Comparison of ENCODE assay signal across 8 cellular contexts in the genomic region with DNA sequence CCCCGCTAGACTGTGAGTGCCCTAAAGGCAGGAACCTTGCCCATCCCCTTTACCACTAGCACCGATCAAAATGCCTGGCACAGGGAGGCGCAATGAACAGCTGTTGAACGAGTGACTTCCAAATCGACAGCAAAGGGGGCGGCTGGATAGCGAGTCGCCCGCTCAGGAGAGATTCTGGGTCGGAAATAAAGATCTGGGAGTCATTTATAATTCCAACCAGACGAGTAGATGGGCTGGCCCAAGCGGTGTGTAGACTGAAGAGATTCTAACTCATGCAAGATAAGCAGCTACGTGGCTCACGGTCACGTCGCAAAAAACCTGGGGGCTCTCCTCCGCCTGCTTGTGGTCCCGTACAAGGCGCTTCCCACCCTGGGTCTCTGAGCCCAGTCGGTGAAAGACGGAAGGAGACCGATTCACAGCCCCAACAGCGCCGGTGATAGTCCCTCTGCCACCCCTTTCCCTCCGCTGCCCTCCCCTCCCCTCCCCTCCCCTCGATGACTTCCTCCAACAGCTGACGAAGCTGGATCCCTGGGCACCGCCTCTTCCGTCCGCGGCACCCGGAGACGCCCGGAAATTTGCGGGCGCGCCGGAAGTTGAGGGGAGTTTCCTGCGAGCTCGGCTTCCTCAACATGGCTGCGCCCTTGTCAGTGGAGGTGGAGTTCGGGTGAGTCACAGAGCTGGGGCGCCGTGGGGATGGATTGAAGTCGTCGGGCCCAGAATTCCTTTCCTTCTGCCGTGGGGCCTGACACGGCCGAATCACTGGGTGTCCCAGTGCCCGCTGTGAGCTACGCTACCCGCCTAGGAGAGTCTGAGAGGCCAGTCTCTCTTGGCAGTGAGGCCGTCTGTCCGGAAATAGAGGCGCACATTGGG. TPM values are rescaled to one million over a fixed set of nuclear protein-coding genes. Genes with fewer than 3 reads are reported as not detected.
A peak's percentile ranks its signal among the peaks of the same experiment; 100 is the strongest.
DNase-seq lines count a peak whose midpoint lies in the region; TF ChIP-seq lines count a peak whose summit lies in the region.

A gene (plus strand): TSS at position 623 of the 870 bp plus-strand sequence. CDS start 7 bp downstream, at position 630.

- DNase-seq in CMK (ENCODE audit: low read depth) (peak; percentile 77), GM20000 (ENCODE audit: low spot score) (peak; percentile 97), HT-29 (ENCODE audit: low spot score) (peak; percentile 94), lung microvascular endothelial cell (ENCODE audit: low read depth in 2 of 2) (peak; percentile 96 to 97)
- peak; percentile 83 for DNase-seq in NK-92 treated with Interleukin-12 subunit alpha and Interleukin-12 subunit beta, amount 100 ng/mL, for 24 hours (lab: John Stamatoyannopoulos, UW)
- peak; percentile 97 for DNase-seq in activated CD8-positive, alpha-beta memory T cell treated with anti-CD3 and anti-CD28 coated beads for 24 hours
- peak; percentile 92 for DNase-seq in effector CD8-positive, alpha-beta T cell (lab: John Stamatoyannopoulos, UW)
- peak; percentile 87 to 94 (median 88) for DNase-seq in stimulated activated CD4-positive, alpha-beta T cell treated with anti-CD3 and anti-CD28 coated beads, TNF-alpha, amount 100 ng/mL, for 4 hours (ENCODE audit: low read depth in 3 of 3)

- TF ChIP-seq CTCF in GM20000 (IDR thresholded peaks at IDR 0.05; ENCODE audit: extremely low read depth, missing control alignments), result no peak

RNA-seq across cellular contexts. Expression of the gene that starts here (rescaled TPM):
- 95.2 and 102 TPM in 2 replicates for total RNA-seq in HT-29 (2014; rRNA removed; shearing (Covaris generic))
- total RNA-seq in lung microvascular endothelial cell, result 36.0 and 46.4 TPM in 2 replicates

Comparison
In these comparisons a context has a peak if more than half of its experiments do, and no peak if none do; other contexts are left out.
1. Peak in every context shown above with its lines: DNase-seq.